Comparison of ENCODE assay signal across 1 cellular context in the genomic region with DNA sequence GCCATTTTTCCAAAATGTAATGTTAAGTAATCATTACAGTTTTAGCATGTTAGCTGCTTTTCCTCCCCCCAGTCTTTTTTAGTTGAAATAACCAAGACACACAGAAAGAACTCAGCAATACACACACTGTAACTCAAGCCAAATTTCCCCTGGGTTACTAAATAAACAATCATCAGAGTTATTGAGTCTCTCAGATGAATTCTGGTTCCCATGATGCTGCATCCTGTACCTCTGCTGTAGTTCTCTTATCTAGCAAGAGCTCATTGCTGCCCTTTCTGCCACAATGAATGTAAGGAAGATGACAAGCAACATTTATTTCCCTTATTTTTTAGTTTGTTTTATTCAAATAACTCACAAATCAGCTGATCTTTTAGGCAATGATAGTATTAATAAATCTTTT.
TF ChIP-seq lines count a peak whose summit lies in the region.

No MANE protein-coding gene starts in this region.

TF ChIP-seq in K562, 482 proteins besides CTCF, POLR2A, EP300 and RAD21 (continued from another document):
- TF ChIP-seq TEAD4 (IDR thresholded peaks at IDR 0.05; ENCODE audit: low read length) (0 out of 2 replicates have a peak, but pooled peaks have one; percentile 15), TEAD4 (CRISPR knock-in tag; IDR thresholded peaks at IDR 0.05; ENCODE audit: borderline replicate concordance) (no peak), FOXK2 (conservative IDR thresholded peaks at IDR 0.05 in 1 of 2, IDR thresholded peaks at IDR 0.05 in 1 of 2; ENCODE audit: low read depth in 2 of 2) (no peak), TCF3 (CRISPR knock-in tag; IDR thresholded peaks at IDR 0.05) (peak; percentile 38; the same call in 1 of the 2 replicates), HBP1 (CRISPR knock-in tag; IDR thresholded peaks at IDR 0.05) (no peak), GATAD2A (IDR thresholded peaks at IDR 0.05) (no peak), ZNF133 (CRISPR knock-in tag; IDR thresholded peaks at IDR 0.05) (no peak), ZNF785 (CRISPR knock-in tag; IDR thresholded peaks at IDR 0.05) (no peak), NR4A1 (CRISPR knock-in tag; IDR thresholded peaks at IDR 0.05) (no peak), NR4A1 (tag; IDR thresholded peaks at IDR 0.05) (no peak), SRSF7 (optimal IDR thresholded peaks at IDR 0.05; ENCODE audit: low read depth, low read length) (no peak), DPF2 (IDR thresholded peaks at IDR 0.05) (0 out of 2 replicates have a peak, but pooled peaks have one; percentile 30), NBN (IDR thresholded peaks at IDR 0.05; ENCODE audit: low read depth) (no peak), GTF2B (IDR thresholded peaks at IDR 0.05; ENCODE audit: extremely low read depth, insufficient read length) (no peak), MCM3 (IDR thresholded peaks at IDR 0.05) (no peak), EHMT2 (IDR thresholded peaks at IDR 0.05) (no peak), JUN (IDR thresholded peaks at IDR 0.05; ENCODE audit: borderline replicate concordance, low read depth, low read length) (no peak), JUN (CRISPR knock-in tag; IDR thresholded peaks at IDR 0.05; ENCODE audit: borderline replicate concordance) (no peak)
- TF ChIP-seq, protein P1, sequence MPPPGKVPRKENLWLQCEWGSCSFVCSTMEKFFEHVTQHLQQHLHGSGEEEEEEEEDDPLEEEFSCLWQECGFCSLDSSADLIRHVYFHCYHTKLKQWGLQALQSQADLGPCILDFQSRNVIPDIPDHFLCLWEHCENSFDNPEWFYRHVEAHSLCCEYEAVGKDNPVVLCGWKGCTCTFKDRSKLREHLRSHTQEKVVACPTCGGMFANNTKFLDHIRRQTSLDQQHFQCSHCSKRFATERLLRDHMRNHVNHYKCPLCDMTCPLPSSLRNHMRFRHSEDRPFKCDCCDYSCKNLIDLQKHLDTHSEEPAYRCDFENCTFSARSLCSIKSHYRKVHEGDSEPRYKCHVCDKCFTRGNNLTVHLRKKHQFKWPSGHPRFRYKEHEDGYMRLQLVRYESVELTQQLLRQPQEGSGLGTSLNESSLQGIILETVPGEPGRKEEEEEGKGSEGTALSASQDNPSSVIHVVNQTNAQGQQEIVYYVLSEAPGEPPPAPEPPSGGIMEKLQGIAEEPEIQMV (tag; conservative IDR thresholded peaks at IDR 0.05; ENCODE audit: low read depth) = no peak
- TF ChIP-seq, protein P2, sequence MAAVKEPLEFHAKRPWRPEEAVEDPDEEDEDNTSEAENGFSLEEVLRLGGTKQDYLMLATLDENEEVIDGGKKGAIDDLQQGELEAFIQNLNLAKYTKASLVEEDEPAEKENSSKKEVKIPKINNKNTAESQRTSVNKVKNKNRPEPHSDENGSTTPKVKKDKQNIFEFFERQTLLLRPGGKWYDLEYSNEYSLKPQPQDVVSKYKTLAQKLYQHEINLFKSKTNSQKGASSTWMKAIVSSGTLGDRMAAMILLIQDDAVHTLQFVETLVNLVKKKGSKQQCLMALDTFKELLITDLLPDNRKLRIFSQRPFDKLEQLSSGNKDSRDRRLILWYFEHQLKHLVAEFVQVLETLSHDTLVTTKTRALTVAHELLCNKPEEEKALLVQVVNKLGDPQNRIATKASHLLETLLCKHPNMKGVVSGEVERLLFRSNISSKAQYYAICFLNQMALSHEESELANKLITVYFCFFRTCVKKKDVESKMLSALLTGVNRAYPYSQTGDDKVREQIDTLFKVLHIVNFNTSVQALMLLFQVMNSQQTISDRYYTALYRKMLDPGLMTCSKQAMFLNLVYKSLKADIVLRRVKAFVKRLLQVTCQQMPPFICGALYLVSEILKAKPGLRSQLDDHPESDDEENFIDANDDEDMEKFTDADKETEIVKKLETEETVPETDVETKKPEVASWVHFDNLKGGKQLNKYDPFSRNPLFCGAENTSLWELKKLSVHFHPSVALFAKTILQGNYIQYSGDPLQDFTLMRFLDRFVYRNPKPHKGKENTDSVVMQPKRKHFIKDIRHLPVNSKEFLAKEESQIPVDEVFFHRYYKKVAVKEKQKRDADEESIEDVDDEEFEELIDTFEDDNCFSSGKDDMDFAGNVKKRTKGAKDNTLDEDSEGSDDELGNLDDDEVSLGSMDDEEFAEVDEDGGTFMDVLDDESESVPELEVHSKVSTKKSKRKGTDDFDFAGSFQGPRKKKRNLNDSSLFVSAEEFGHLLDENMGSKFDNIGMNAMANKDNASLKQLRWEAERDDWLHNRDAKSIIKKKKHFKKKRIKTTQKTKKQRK (IDR thresholded peaks at IDR 0.05; ENCODE audit: borderline replicate concordance, low read depth, low read length) = no peak
- TF ChIP-seq, protein P3, sequence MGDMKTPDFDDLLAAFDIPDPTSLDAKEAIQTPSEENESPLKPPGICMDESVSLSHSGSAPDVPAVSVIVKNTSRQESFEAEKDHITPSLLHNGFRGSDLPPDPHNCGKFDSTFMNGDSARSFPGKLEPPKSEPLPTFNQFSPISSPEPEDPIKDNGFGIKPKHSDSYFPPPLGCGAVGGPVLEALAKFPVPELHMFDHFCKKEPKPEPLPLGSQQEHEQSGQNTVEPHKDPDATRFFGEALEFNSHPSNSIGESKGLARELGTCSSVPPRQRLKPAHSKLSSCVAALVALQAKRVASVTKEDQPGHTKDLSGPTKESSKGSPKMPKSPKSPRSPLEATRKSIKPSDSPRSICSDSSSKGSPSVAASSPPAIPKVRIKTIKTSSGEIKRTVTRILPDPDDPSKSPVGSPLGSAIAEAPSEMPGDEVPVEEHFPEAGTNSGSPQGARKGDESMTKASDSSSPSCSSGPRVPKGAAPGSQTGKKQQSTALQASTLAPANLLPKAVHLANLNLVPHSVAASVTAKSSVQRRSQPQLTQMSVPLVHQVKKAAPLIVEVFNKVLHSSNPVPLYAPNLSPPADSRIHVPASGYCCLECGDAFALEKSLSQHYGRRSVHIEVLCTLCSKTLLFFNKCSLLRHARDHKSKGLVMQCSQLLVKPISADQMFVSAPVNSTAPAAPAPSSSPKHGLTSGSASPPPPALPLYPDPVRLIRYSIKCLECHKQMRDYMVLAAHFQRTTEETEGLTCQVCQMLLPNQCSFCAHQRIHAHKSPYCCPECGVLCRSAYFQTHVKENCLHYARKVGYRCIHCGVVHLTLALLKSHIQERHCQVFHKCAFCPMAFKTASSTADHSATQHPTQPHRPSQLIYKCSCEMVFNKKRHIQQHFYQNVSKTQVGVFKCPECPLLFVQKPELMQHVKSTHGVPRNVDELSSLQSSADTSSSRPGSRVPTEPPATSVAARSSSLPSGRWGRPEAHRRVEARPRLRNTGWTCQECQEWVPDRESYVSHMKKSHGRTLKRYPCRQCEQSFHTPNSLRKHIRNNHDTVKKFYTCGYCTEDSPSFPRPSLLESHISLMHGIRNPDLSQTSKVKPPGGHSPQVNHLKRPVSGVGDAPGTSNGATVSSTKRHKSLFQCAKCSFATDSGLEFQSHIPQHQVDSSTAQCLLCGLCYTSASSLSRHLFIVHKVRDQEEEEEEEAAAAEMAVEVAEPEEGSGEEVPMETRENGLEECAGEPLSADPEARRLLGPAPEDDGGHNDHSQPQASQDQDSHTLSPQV (IDR thresholded peaks at IDR 0.05) = peak; percentile 16; the same call in 1 of the 2 replicates
- TF ChIP-seq, protein P4, sequence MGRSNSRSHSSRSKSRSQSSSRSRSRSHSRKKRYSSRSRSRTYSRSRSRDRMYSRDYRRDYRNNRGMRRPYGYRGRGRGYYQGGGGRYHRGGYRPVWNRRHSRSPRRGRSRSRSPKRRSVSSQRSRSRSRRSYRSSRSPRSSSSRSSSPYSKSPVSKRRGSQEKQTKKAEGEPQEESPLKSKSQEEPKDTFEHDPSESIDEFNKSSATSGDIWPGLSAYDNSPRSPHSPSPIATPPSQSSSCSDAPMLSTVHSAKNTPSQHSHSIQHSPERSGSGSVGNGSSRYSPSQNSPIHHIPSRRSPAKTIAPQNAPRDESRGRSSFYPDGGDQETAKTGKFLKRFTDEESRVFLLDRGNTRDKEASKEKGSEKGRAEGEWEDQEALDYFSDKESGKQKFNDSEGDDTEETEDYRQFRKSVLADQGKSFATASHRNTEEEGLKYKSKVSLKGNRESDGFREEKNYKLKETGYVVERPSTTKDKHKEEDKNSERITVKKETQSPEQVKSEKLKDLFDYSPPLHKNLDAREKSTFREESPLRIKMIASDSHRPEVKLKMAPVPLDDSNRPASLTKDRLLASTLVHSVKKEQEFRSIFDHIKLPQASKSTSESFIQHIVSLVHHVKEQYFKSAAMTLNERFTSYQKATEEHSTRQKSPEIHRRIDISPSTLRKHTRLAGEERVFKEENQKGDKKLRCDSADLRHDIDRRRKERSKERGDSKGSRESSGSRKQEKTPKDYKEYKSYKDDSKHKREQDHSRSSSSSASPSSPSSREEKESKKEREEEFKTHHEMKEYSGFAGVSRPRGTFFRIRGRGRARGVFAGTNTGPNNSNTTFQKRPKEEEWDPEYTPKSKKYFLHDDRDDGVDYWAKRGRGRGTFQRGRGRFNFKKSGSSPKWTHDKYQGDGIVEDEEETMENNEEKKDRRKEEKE (IDR thresholded peaks at IDR 0.05; ENCODE audit: borderline replicate concordance in 1 of 2, control insufficient read depth in 1 of 2, low read depth in 2 of 2, low read length in 1 of 2) = no peak
- TF ChIP-seq, protein P5, sequence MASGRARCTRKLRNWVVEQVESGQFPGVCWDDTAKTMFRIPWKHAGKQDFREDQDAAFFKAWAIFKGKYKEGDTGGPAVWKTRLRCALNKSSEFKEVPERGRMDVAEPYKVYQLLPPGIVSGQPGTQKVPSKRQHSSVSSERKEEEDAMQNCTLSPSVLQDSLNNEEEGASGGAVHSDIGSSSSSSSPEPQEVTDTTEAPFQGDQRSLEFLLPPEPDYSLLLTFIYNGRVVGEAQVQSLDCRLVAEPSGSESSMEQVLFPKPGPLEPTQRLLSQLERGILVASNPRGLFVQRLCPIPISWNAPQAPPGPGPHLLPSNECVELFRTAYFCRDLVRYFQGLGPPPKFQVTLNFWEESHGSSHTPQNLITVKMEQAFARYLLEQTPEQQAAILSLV (tag; IDR thresholded peaks at IDR 0.05) = no peak
